ENCODE assay signal across 1 cellular context in the genomic region with DNA sequence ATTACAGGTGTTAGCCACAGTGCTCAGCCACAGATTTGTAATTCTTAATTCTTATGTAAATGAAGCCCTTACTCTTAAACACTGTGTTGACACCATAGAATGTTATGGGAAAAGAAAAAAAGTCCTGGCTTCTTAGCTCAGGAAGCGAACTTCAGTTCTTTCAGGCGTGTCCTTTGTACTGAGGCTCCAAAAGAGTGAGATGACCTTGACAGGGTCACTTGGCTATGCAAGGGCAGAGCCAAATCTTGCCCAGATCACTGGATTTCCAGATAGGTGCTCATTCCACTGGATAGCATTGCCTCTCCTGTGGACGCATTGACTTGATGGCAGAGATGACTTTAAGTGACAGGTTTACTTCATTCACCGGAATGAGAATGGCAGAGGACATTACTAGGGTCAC.
TF ChIP-seq lines count a peak whose summit lies in the region.

No MANE protein-coding gene starts in this region.

TF ChIP-seq in HepG2, 621 proteins besides CTCF, POLR2A, EP300 and RAD21:
- TF ChIP-seq DMAP1 (CRISPR knock-in tag; IDR thresholded peaks at IDR 0.05) (no peak), HNF4A (CRISPR knock-in tag; IDR thresholded peaks at IDR 0.05) (peak; percentile 52), NONO (IDR thresholded peaks at IDR 0.05) (no peak), NONO (CRISPR knock-in tag; conservative IDR thresholded peaks at IDR 0.05) (no peak), ESRRA (CRISPR knock-in tag; IDR thresholded peaks at IDR 0.05; ENCODE audit: low read depth) (peak; percentile 74; the same call in 1 of the 2 replicates), ZFAT (CRISPR knock-in tag; conservative IDR thresholded peaks at IDR 0.05) (no peak), ZBTB7B (CRISPR knock-in tag; IDR thresholded peaks at IDR 0.05) (no peak)
